In the genomic region with DNA sequence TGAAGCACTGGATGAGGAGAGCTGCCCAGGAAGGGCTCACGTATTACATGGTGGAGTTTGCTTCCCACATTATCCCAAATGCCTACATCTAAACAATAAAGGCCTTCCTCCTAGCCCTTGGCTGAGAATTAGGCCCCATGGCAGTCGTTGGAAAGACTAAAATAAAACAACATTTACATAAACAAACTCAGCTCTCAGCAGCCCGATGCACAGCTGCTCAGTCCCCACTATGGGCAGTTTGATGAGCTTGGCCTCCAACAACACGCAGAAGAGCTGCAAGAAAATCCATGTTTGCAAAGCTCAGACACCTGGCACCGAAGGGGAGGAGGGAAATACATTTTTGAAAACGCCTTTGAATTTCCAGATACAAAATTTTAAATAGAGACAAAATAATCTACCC, we compare ENCODE assay signal across 19 cellular contexts.
DNase-seq lines count a peak whose midpoint lies in the region; ATAC-seq and TF ChIP-seq lines count a peak whose summit lies in the region.
"Had no signal": no experiment of that assay in that cellular context is flagged by ENCODE, and none has a peak within 500 bp of the region (broad histone marks: within the 10 kb centered on the region; RNA-seq: fewer than 3 reads in every experiment).

No MANE protein-coding gene starts in this region.

- H2BK15ac ChIP-seq in H9 (ENCODE audit: low read depth, low read length), result no peak overlapping the region

- no peak overlapping the region for H2BK120ac ChIP-seq in H9 (ENCODE audit: low read depth, low read length, poor library complexity, severe bottlenecking)

- H4K91ac ChIP-seq in H9 (ENCODE audit: insufficient read length, low read depth, low read length), result no peak overlapping the region

- H3K14ac ChIP-seq in H9 (ENCODE audit: insufficient read depth, low read length), result no peak overlapping the region

- H3K23ac ChIP-seq in H9 (ENCODE audit: insufficient read length, low read depth, low read length), result no peak overlapping the region

- H4K5ac ChIP-seq in H9 (ENCODE audit: insufficient read length, low read depth, low read length), result no peak overlapping the region

- no peaks in the 10 kb centered on the region for H3K79me1 ChIP-seq in H9 (ENCODE audit: insufficient read depth, low read depth, low read length, poor library complexity, severe bottlenecking)

- no peak overlapping the region for H3T11ph ChIP-seq in H9 (ENCODE audit: low read length)

- H3K4me3 Mint-ChIP-seq in H9, result no peak overlapping the region
- no peak overlapping the region for H3K4me3 Mint-ChIP-seq in progenitor cell of endocrine pancreas (ENCODE audit: low read depth)

- H3K27ac ChIP-seq in H9 (ENCODE audit: insufficient read length, low read depth, low read length), result no peak overlapping the region
- H3K27ac ChIP-seq: C4-2B, GM23248 had no signal

- no peak overlapping the region for H2BK20ac ChIP-seq in H9 (ENCODE audit: low read depth, low read length, poor library complexity, severe bottlenecking)

- H2AK5ac ChIP-seq in H9 (ENCODE audit: insufficient read length, low read length), result no peak overlapping the region

- no peaks in the 10 kb centered on the region for H3K79me2 ChIP-seq in H9 (ENCODE audit: insufficient read depth, low read length)

- H3K56ac ChIP-seq in H9 (ENCODE audit: insufficient read length, low read depth, low read length), result no peak overlapping the region

- no peaks in the 10 kb centered on the region for H4K20me1 ChIP-seq in H9 (ENCODE audit: control insufficient read depth, insufficient read depth, insufficient read length)

- no peak overlapping the region for H3K4me2 ChIP-seq in H9 (ENCODE audit: insufficient read depth, insufficient read length, low read length)

- H3K23me2 ChIP-seq in H9 (ENCODE audit: insufficient read length, low read depth, low read length, poor library complexity, severe bottlenecking), result no peaks in the 10 kb centered on the region

- peaks cover 4 to 11% (median 9%) of the 10 kb centered on the region in 3 experiments for H3K36me3 Mint-ChIP-seq in H9 (ENCODE audit: insufficient read depth in 1 of 3, low read depth in 3 of 3)
- H3K36me3 Mint-ChIP-seq in progenitor cell of endocrine pancreas (ENCODE audit: insufficient read depth), result no peaks in the 10 kb centered on the region

- no peak overlapping the region for H4K8ac ChIP-seq in H9 (replicated peaks; ENCODE audit: insufficient read length, low read depth, low read length)

- 0 out of 2 replicates have a peak, but pooled peaks cover 2% of the 10 kb centered on the region for H3K27me3 ChIP-seq in H9 (ENCODE audit: insufficient read depth, low read length)

- DNase-seq in H9 (peak; percentile 9), NCI-H146 (lab: John Stamatoyannopoulos, UW) (peak; percentile 42), NCI-H526 treated with DMSO at 0.1 percent for 48 hours (lab: John Stamatoyannopoulos, UW) (peak; percentile 95), iPS-NIHi7 (ENCODE audit: extremely low spot score) (peak; percentile 5), progenitor cell of endocrine pancreas (ENCODE audit: low spot score, unreplicated experiment) (no peak), NCI-H187 treated with DMSO at 0.1 percent for 48 hours (lab: John Stamatoyannopoulos, UW) (no peak)
- DNase-seq: ACHN, GM23248, NCI-H1105 treated with DMSO at 0.1 percent for 48 hours, NCI-H2029, NCI-H524 treated with DMSO at 0.1 percent for 48 hours, T-helper 1 cell, T-helper 9 cell had no signal

- no peaks in the 10 kb centered on the region for H3K9me3 ChIP-seq in H9 (ENCODE audit: control insufficient read depth, low read depth, low read length)

- H3K27me3 Mint-ChIP-seq in H9 (ENCODE audit: low read depth) (peaks cover 13% of the 10 kb centered on the region), progenitor cell of endocrine pancreas (peaks cover 15% of the 10 kb centered on the region)

- no peak overlapping the region for H3K9ac ChIP-seq in H9 (ENCODE audit: extremely low read depth, insufficient read length, low read length)
- H3K9ac ChIP-seq: GM23248 had no signal

- H2BK5ac ChIP-seq in H9 (ENCODE audit: insufficient read length, low read length), result no peak overlapping the region

- no peak overlapping the region for H3K18ac ChIP-seq in H9 (ENCODE audit: insufficient read length, low read depth, low read length)

- no peak overlapping the region for H3K4ac ChIP-seq in H9 (ENCODE audit: low read depth, low read length)

- peaks cover 11 to 14% of the 10 kb centered on the region in 2 experiments for H3K4me1 Mint-ChIP-seq in H9
- H3K4me1 Mint-ChIP-seq in progenitor cell of endocrine pancreas (ENCODE audit: low read depth), result no peaks in the 10 kb centered on the region

- peaks cover 5% of the 10 kb centered on the region; the same call in 1 of the 2 replicates for H3K4me1 ChIP-seq in H9 (ENCODE audit: insufficient read depth, low read length)

- WGBS in H9 (ENCODE audit: extremely low coverage, insufficient read length, low lambda C conversion rate), result no CpG with 5 or more reads among the region's 6 CpGs

- no peak overlapping the region for H3K27ac Mint-ChIP-seq in H9
- no peak overlapping the region for H3K27ac Mint-ChIP-seq in progenitor cell of endocrine pancreas

- no peak for TF ChIP-seq CTCF in H9 (conservative IDR thresholded peaks at IDR 0.05)
- no peak for TF ChIP-seq CTCF in progenitor cell of endocrine pancreas (IDR thresholded peaks at IDR 0.05; ENCODE audit: unreplicated experiment)

- H2BK12ac ChIP-seq in H9 (ENCODE audit: insufficient read length, low read depth, low read length), result no peak overlapping the region

- ATAC-seq in GM19452 (IDR thresholded peaks at IDR 0.05; ENCODE audit: unreplicated experiment), result no peak
- ATAC-seq: HCT116, K562, Right ventricle myocardium inferior, SK-N-SH treated with all-trans-retinoic acid at 6 μM for 48 hours had no signal

- no peak overlapping the region for H2AFZ ChIP-seq in H9 (ENCODE audit: low read length)
- H2AFZ ChIP-seq: GM23248 had no signal

- H3K9me3 Mint-ChIP-seq in H9 (peaks cover 10 to 18% of the 10 kb centered on the region in 2 experiments), progenitor cell of endocrine pancreas (ENCODE audit: low read depth) (peaks cover 10% of the 10 kb centered on the region)

Comparison
In these comparisons a context has a peak if more than half of its experiments do, and no peak if none do; other contexts are left out.
1. DNase-seq: peak in H9 (single experiment), NCI-H146 (single experiment), NCI-H526 treated with DMSO at 0.1 percent for 48 hours (single experiment) and iPS-NIHi7 (single experiment); none in progenitor cell of endocrine pancreas (single experiment) and NCI-H187 treated with DMSO at 0.1 percent for 48 hours (single experiment).